ENCODE assay signal across 8 cellular contexts in genomic region chr20:5120189-5120484, GRCh38. TPM values are rescaled to one million over a fixed set of nuclear protein-coding genes. Genes with fewer than 3 reads are reported as not detected.
DNase-seq lines count a peak whose midpoint lies in the region; ATAC-seq, FAIRE-seq and TF ChIP-seq lines count a peak whose summit lies in the region.

No MANE protein-coding gene starts in this region.

- H3K27ac ChIP-seq in kidney (ENCODE audit: low read depth in 2 of 2, low read length in 2 of 2) = peak overlapping the region; percentile 81 to 94
- H3K27ac ChIP-seq in suprapubic skin = peak overlapping the region; percentile 91

- H3K4me3 Mint-ChIP-seq in T-helper 2 cell treated with Interferon-gamma antibody and Interleukin-4, amounts not matched to agents 5 μg/mL and 100 μg/mL, for 36 hours = peak overlapping the region; percentile 96
- H3K4me3 Mint-ChIP-seq in activated naive CD8-positive, alpha-beta T cell treated with anti-CD3 and anti-CD28 coated beads for 36 hours = peak overlapping the region; percentile 97

- ATAC-seq in HG02588 (IDR thresholded peaks at IDR 0.05; ENCODE audit: unreplicated experiment) (no peak), GM21576 (IDR thresholded peaks at IDR 0.05; ENCODE audit: unreplicated experiment) (no peak)

- H3K4me1 ChIP-seq in kidney (ENCODE audit: control insufficient read depth in 1 of 2, insufficient read depth in 1 of 2, low read depth in 1 of 2, low read length in 2 of 2) = peaks cover 9 to 12% of the 10 kb centered on the region in 2 donors
- peaks cover 26% of the 10 kb centered on the region for H3K4me1 ChIP-seq in suprapubic skin

- H3K9me3 Mint-ChIP-seq in T-helper 2 cell treated with Interferon-gamma antibody and Interleukin-4, amounts not matched to agents 5 μg/mL and 100 μg/mL, for 36 hours = no peaks in the 10 kb centered on the region
- no peaks in the 10 kb centered on the region for H3K9me3 Mint-ChIP-seq in activated naive CD8-positive, alpha-beta T cell treated with anti-CD3 and anti-CD28 coated beads for 36 hours

- TF ChIP-seq CTCF in kidney (IDR thresholded peaks at IDR 0.05; ENCODE audit: borderline replicate concordance, extremely low read depth, insufficient read depth) (no peak), suprapubic skin (IDR thresholded peaks at IDR 0.05) (no peak)

- no peak for DNase-seq in T-helper 2 cell treated with Interferon-gamma antibody and Interleukin-4, amounts not matched to agents 5 μg/mL and 100 μg/mL, for 36 hours (ENCODE audit: low spot score)
- DNase-seq in T-helper 2 cell = no peak
- no peak for DNase-seq in activated naive CD8-positive, alpha-beta T cell treated with anti-CD3 and anti-CD28 coated beads for 36 hours
- no peak for DNase-seq in kidney
- DNase-seq in suprapubic skin (ENCODE audit: low spot score in 2 of 2) = no peak
- DNase-seq in NCI-H526 treated with DMSO at 0.1 percent for 48 hours (lab: John Stamatoyannopoulos, UW) = no peak

- H3K4me1 Mint-ChIP-seq in T-helper 2 cell treated with Interferon-gamma antibody and Interleukin-4, amounts not matched to agents 5 μg/mL and 100 μg/mL, for 36 hours (ENCODE audit: low read depth) = peaks cover 41% of the 10 kb centered on the region
- peaks cover 39% of the 10 kb centered on the region for H3K4me1 Mint-ChIP-seq in activated naive CD8-positive, alpha-beta T cell treated with anti-CD3 and anti-CD28 coated beads for 36 hours

- intact Hi-C loops in kidney (cut with DNase I) = no loop called here

- H3K27ac Mint-ChIP-seq in T-helper 2 cell treated with Interferon-gamma antibody and Interleukin-4, amounts not matched to agents 5 μg/mL and 100 μg/mL, for 36 hours = peak overlapping the region; percentile 99
- peak overlapping the region; percentile 99 for H3K27ac Mint-ChIP-seq in activated naive CD8-positive, alpha-beta T cell treated with anti-CD3 and anti-CD28 coated beads for 36 hours

- H3K36me3 Mint-ChIP-seq in T-helper 2 cell treated with Interferon-gamma antibody and Interleukin-4, amounts not matched to agents 5 μg/mL and 100 μg/mL, for 36 hours (ENCODE audit: low read depth) = peaks cover 42% of the 10 kb centered on the region
- H3K36me3 Mint-ChIP-seq in activated naive CD8-positive, alpha-beta T cell treated with anti-CD3 and anti-CD28 coated beads for 36 hours = peaks cover 38% of the 10 kb centered on the region

- TF ChIP-seq POLR2A in suprapubic skin (IDR thresholded peaks at IDR 0.05) = no peak

- no peak for TF ChIP-seq EP300 in suprapubic skin (IDR thresholded peaks at IDR 0.05)

- no peak for FAIRE-seq in kidney (lab: Jason Lieb, UNC)

- no peaks in the 10 kb centered on the region for H3K27me3 Mint-ChIP-seq in T-helper 2 cell treated with Interferon-gamma antibody and Interleukin-4, amounts not matched to agents 5 μg/mL and 100 μg/mL, for 36 hours (ENCODE audit: low read depth)
- no peaks in the 10 kb centered on the region for H3K27me3 Mint-ChIP-seq in activated naive CD8-positive, alpha-beta T cell treated with anti-CD3 and anti-CD28 coated beads for 36 hours

- H3K27me3 ChIP-seq in suprapubic skin = no peaks in the 10 kb centered on the region

- under 1% methylated on average over 10 of the region's 10 CpGs for WGBS in suprapubic skin

- H3K36me3 ChIP-seq in kidney (ENCODE audit: control insufficient read depth in 1 of 2, insufficient read depth in 2 of 2, low read length in 2 of 2) = peaks cover 11 to 21% of the 10 kb centered on the region in 2 donors
- peaks cover 20% of the 10 kb centered on the region for H3K36me3 ChIP-seq in suprapubic skin

- H3K4me3 ChIP-seq in kidney (ENCODE audit: low read length in 2 of 2) (peak overlapping the region; percentile 97 to 99), suprapubic skin (peak overlapping the region; percentile 77)

- peak overlapping the region; percentile 68 to 94 for H3K9ac ChIP-seq in kidney (ENCODE audit: low read length in 2 of 2)

- H3K9me3 ChIP-seq in kidney (ENCODE audit: control insufficient read depth in 1 of 2, low read length in 2 of 2) = no peaks in the 10 kb centered on the region
- H3K9me3 ChIP-seq in suprapubic skin = no peaks in the 10 kb centered on the region

RNA-seq across cellular contexts. Expression of gene PCNA, which starts 0.4 kb away (rescaled TPM):
- total RNA-seq in activated naive CD8-positive, alpha-beta T cell treated with anti-CD3 and anti-CD28 coated beads for 36 hours = 100 to 1,000 TPM; 708 to 723 TPM
- 46.4 TPM for total RNA-seq in kidney
- 48.2 TPM for polyA plus RNA-seq in kidney (ENCODE audit: insufficient read depth, low read depth, low replicate concordance)
- 10 to 100 TPM; 21.9 to 60.0 (median 54.1) TPM for total RNA-seq in suprapubic skin

RNA-seq across cellular contexts. Expression of gene CDS2, which starts 6.7 kb away (rescaled TPM):
- 10 to 100 TPM; 37.5 to 41.9 TPM for total RNA-seq in activated naive CD8-positive, alpha-beta T cell treated with anti-CD3 and anti-CD28 coated beads for 36 hours
- total RNA-seq in kidney = 67.9 TPM
- 19.9 TPM for polyA plus RNA-seq in kidney (ENCODE audit: insufficient read depth, low read depth, low replicate concordance)
- total RNA-seq in suprapubic skin = 10 to 100 TPM; 12.3 to 30.3 (median 22.6) TPM

RNA-seq across cellular contexts. Expression of gene TMEM230, which starts 7.3 kb away (rescaled TPM):
- total RNA-seq in activated naive CD8-positive, alpha-beta T cell treated with anti-CD3 and anti-CD28 coated beads for 36 hours = 10 to 100 TPM; 79.4 to 79.7 TPM
- total RNA-seq in kidney (102 TPM), suprapubic skin (10 to 100 TPM; 33.0 to 69.4 (median 43.3) TPM)
- 163 TPM for polyA plus RNA-seq in kidney (ENCODE audit: insufficient read depth, low read depth, low replicate concordance)

Comparison
In these comparisons a context has a peak if more than half of its experiments do, and no peak if none do; other contexts are left out.
1. RNA of gene PCNA, which starts 0.4 kb away (total RNA-seq): 708 to 723 TPM in activated naive CD8-positive, alpha-beta T cell treated with anti-CD3 and anti-CD28 coated beads for 36 hours; 21.9 to 60.0 TPM in suprapubic skin and 46.4 TPM in kidney (single experiment); every median in the first group is over 10 times any median in the second.